In the genomic region with DNA sequence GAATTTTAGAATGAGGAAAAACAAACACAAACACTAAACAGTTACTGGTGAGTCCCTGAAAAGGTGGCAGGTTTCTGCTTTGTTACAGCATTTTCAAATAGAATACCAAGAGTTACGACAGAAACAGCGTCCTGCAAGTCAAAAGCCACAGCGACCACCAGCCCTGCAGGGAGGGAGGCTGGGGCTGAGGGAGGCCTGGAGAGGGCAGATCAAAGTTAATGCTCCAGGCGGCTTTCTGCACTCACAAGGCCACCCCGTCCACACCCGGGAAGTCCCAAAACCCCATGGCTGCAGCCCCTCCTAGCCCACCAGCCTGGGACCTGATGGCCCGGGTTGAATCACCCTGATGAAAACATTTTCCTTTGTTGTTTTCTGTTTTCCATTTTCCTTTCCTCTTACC, we compare ENCODE assay signal across 26 cellular contexts. TPM values are rescaled to one million over a fixed set of nuclear protein-coding genes. Genes with fewer than 3 reads are reported as not detected.
"Had no signal": no experiment of that assay in that cellular context is flagged by ENCODE, and none has a peak within 500 bp of the region (broad histone marks: within the 10 kb centered on the region; RNA-seq: fewer than 3 reads in every experiment).

No MANE protein-coding gene starts in this region.

- H3K36me3 ChIP-seq: breast epithelium, colonic mucosa, esophagus muscularis mucosa, left ventricle myocardium inferior, pancreas, right atrium auricular region, thyroid gland, WERI-Rb-1 had no signal

- H3K4me3 ChIP-seq: breast epithelium, colonic mucosa, dorsolateral prefrontal cortex, esophagus muscularis mucosa, hepatocyte, left ventricle myocardium inferior, pancreas, psoas muscle, right atrium auricular region, thyroid gland had no signal

- H3K36me3 Mint-ChIP-seq: activated naive CD8-positive, alpha-beta T cell treated with anti-CD3 and anti-CD28 coated beads, Interleukin-2, amount 10 ng/mL, durations not matched to agents 7 days and 5 days; mesothelial cell of epicardium had no signal

- DNase-seq: activated CD8-positive, alpha-beta memory T cell treated with anti-CD3 and anti-CD28 coated beads for 24 hours; activated CD8-positive, alpha-beta memory T cell treated with anti-CD3 and anti-CD28 coated beads, Interleukin-2, amount 50 U/mL, for 4 hours; activated naive CD4-positive, alpha-beta T cell treated with Interleukin-2 at 50 U/mL for 16 hours; activated naive CD8-positive, alpha-beta T cell treated with anti-CD3 and anti-CD28 coated beads, Interleukin-2, amount 10 ng/mL, durations not matched to agents 7 days and 5 days; activated T-cell treated with anti-CD3 and anti-CD28 coated beads, Interleukin-2, amount 50 U/mL, for 24 hours; amniotic stem cell; colonic mucosa; dorsolateral prefrontal cortex; effector memory CD8-positive, alpha-beta T cell; glutamatergic neuron; kidney glomerular epithelial cell; left ventricle myocardium inferior; pancreas; psoas muscle; stimulated activated CD4-positive, alpha-beta T cell treated with anti-CD3 and anti-CD28 coated beads, Interleukin-4, amount 100 ng/mL, for 4 hours; thyroid gland; WERI-Rb-1 had no signal

- H3K9me3 ChIP-seq: breast epithelium, colonic mucosa, esophagus muscularis mucosa, left ventricle myocardium inferior, pancreas, psoas muscle, right atrium auricular region, thyroid gland had no signal

- H3K9me3 Mint-ChIP-seq: activated naive CD8-positive, alpha-beta T cell treated with anti-CD3 and anti-CD28 coated beads, Interleukin-2, amount 10 ng/mL, durations not matched to agents 7 days and 5 days; activated T-cell treated with anti-CD3 and anti-CD28 coated beads, Interleukin-2, amount 50 U/mL, for 24 hours; activated T-helper 2 cell treated with anti-CD3 and anti-CD28 coated beads, Interferon-gamma antibody, Interleukin-2, Interleukin-4, amounts not matched to agents 10 μg/mL and 5 μg/mL and 100 μg/mL, durations not matched to agents 14 hours and 24 hours and 36 hours; effector memory CD8-positive, alpha-beta T cell; mesothelial cell of epicardium; stimulated activated naive CD8-positive, alpha-beta T cell treated with anti-CD3 and anti-CD28 coated beads, Interleukin-15, Interleukin-2, amounts not matched to agents 100 ng/mL and 50 ng/mL, for 24 hours; T-helper 2 cell treated with Interferon-gamma antibody and Interleukin-4, amounts not matched to agents 5 μg/mL and 100 μg/mL, for 36 hours had no signal

- H3K27ac ChIP-seq: colonic mucosa, esophagus muscularis mucosa, hepatocyte, left ventricle myocardium inferior, pancreas, psoas muscle, right atrium auricular region, thyroid gland, WERI-Rb-1 had no signal

- H3K27ac Mint-ChIP-seq: activated naive CD8-positive, alpha-beta T cell treated with anti-CD3 and anti-CD28 coated beads, Interleukin-2, amount 10 ng/mL, durations not matched to agents 7 days and 5 days; activated T-cell treated with anti-CD3 and anti-CD28 coated beads, Interleukin-2, amount 50 U/mL, for 24 hours; activated T-helper 2 cell treated with anti-CD3 and anti-CD28 coated beads, Interferon-gamma antibody, Interleukin-2, Interleukin-4, amounts not matched to agents 10 μg/mL and 5 μg/mL and 100 μg/mL, durations not matched to agents 14 hours and 24 hours and 36 hours; effector memory CD8-positive, alpha-beta T cell; mesothelial cell of epicardium; stimulated activated naive CD8-positive, alpha-beta T cell treated with anti-CD3 and anti-CD28 coated beads, Interleukin-15, Interleukin-2, amounts not matched to agents 100 ng/mL and 50 ng/mL, for 24 hours; T-helper 2 cell treated with Interferon-gamma antibody and Interleukin-4, amounts not matched to agents 5 μg/mL and 100 μg/mL, for 36 hours had no signal

- ATAC-seq: effector memory CD8-positive, alpha-beta T cell; naive thymus-derived CD8-positive, alpha-beta T cell; pancreas; psoas muscle had no signal

- H3K4me3 Mint-ChIP-seq: activated naive CD8-positive, alpha-beta T cell treated with anti-CD3 and anti-CD28 coated beads, Interleukin-2, amount 10 ng/mL, durations not matched to agents 7 days and 5 days; activated T-cell treated with anti-CD3 and anti-CD28 coated beads, Interleukin-2, amount 50 U/mL, for 24 hours; effector memory CD8-positive, alpha-beta T cell; mesothelial cell of epicardium; stimulated activated naive CD8-positive, alpha-beta T cell treated with anti-CD3 and anti-CD28 coated beads, Interleukin-15, Interleukin-2, amounts not matched to agents 100 ng/mL and 50 ng/mL, for 24 hours; T-helper 2 cell treated with Interferon-gamma antibody and Interleukin-4, amounts not matched to agents 5 μg/mL and 100 μg/mL, for 36 hours had no signal

- H3K4me1 ChIP-seq: breast epithelium, colonic mucosa, esophagus muscularis mucosa, left ventricle myocardium inferior, pancreas, psoas muscle, right atrium auricular region had no signal

- H3K27me3 ChIP-seq: breast epithelium, colonic mucosa, hepatocyte, right atrium auricular region, thyroid gland had no signal

RNA-seq across cellular contexts. Expression of gene COL23A1, which starts 29.3 kb away (rescaled TPM):
- total RNA-seq: activated T-helper 2 cell treated with anti-CD3 and anti-CD28 coated beads, Interferon-gamma antibody, Interleukin-2, Interleukin-4, amounts not matched to agents 10 μg/mL and 5 μg/mL and 100 μg/mL, durations not matched to agents 14 hours and 24 hours and 36 hours had no signal
